In the genomic region with DNA sequence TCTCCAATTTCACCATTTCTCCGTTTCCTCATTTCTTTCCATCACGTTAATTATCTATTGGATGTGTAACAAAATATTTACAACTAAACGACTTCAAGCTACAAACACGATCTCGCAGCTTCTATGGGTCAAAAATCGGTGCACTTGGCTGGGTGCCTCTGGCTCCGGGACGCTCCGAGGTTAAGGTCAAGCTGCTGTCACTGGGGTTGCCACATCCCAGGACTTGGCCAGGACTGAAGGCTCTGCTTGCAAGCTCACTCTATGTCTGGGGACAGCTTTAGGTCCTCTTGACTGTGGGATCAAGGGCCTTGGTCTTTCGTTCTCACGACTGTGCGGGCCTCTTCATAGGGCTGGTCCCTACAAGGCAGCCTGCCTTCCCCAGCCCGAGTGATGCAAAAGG, we compare ENCODE assay signal across 23 cellular contexts.
"Had no signal": no experiment of that assay in that cellular context is flagged by ENCODE, and none has a peak within 500 bp of the region (broad histone marks: within the 10 kb centered on the region; RNA-seq: fewer than 3 reads in every experiment).

No MANE protein-coding gene starts in this region.

- H3K4me1 ChIP-seq: SJCRH30 had no signal

- H3K9me3 ChIP-seq: SJCRH30 had no signal

- H3K4me3 ChIP-seq: SJCRH30 had no signal

- ATAC-seq: activated CD4-positive, CD25-positive, alpha-beta regulatory T cell treated with anti-CD3 and anti-CD28 coated beads, Interleukin-2, amount 50 U/mL, for 24 hours; activated CD8-positive, alpha-beta T cell treated with anti-CD3 and anti-CD28 coated beads, Interleukin-2, amount 10 ng/mL, durations not matched to agents 7 days and 5 days; SK-N-SH treated with all-trans-retinoic acid at 6 μM for 48 hours had no signal

- H3K27ac Mint-ChIP-seq: activated CD8-positive, alpha-beta T cell treated with anti-CD3 and anti-CD28 coated beads, Interleukin-2, amount 10 ng/mL, durations not matched to agents 7 days and 5 days; activated naive CD4-positive, alpha-beta T cell treated with anti-CD3 and anti-CD28 coated beads for 36 hours; activated naive CD8-positive, alpha-beta T cell; activated T-cell treated with anti-CD3 and anti-CD28 coated beads, Interleukin-2, amount 50 U/mL, for 24 hours; T-helper 1 cell treated with Interleukin-12 subunit alpha and Interleukin-12 subunit beta and Interleukin-4 antibody, amounts not matched to agents 30 μg/mL and 1 μg/mL, for 36 hours had no signal

- H3K36me3 Mint-ChIP-seq: activated naive CD8-positive, alpha-beta T cell; IgD-negative memory B cell had no signal

- DNase-seq: activated CD4-positive, alpha-beta T cell treated with anti-CD3 and anti-CD28 coated beads for 48 hours; activated CD4-positive, alpha-beta T cell treated with anti-CD3 and anti-CD28 coated beads, Interleukin-2, amount 50 U/mL, for 4 hours; activated CD8-positive, alpha-beta memory T cell treated with anti-CD3 and anti-CD28 coated beads, Interleukin-2, amount 50 U/mL, for 48 hours; activated CD8-positive, alpha-beta T cell treated with anti-CD3 and anti-CD28 coated beads, Interleukin-2, amount 10 ng/mL, durations not matched to agents 7 days and 5 days; activated effector memory CD4-positive, alpha-beta T cell treated with anti-CD3 and anti-CD28 coated beads, Interleukin-2, amount 50 U/mL, for 16 hours; activated naive CD4-positive, alpha-beta T cell treated with anti-CD3 and anti-CD28 coated beads for 36 hours; activated T-cell treated with anti-CD3 and anti-CD28 coated beads, Interleukin-2, amount 50 U/mL, for 24 hours; NCI-H1092; NCI-H1417; NCI-H2029; NCI-H2107; NCI-H2171 treated with DMSO at 0.1 percent for 48 hours; NCI-H226; NCI-H526; NCI-H774; SJCRH30; SW 1271 had no signal

- H3K9ac ChIP-seq: KMS-11 had no signal

- H3K4me3 Mint-ChIP-seq: activated CD8-positive, alpha-beta T cell treated with anti-CD3 and anti-CD28 coated beads, Interleukin-2, amount 10 ng/mL, durations not matched to agents 7 days and 5 days; activated naive CD4-positive, alpha-beta T cell treated with anti-CD3 and anti-CD28 coated beads for 36 hours; activated naive CD8-positive, alpha-beta T cell; activated T-cell treated with anti-CD3 and anti-CD28 coated beads, Interleukin-2, amount 50 U/mL, for 24 hours; IgD-negative memory B cell; T-helper 1 cell treated with Interleukin-12 subunit alpha and Interleukin-12 subunit beta and Interleukin-4 antibody, amounts not matched to agents 30 μg/mL and 1 μg/mL, for 36 hours had no signal

- H3K27me3 ChIP-seq: SJCRH30 had no signal

- H3K9me3 Mint-ChIP-seq: activated naive CD4-positive, alpha-beta T cell treated with anti-CD3 and anti-CD28 coated beads for 36 hours; activated T-cell treated with anti-CD3 and anti-CD28 coated beads, Interleukin-2, amount 50 U/mL, for 24 hours; IgD-negative memory B cell; T-helper 1 cell treated with Interleukin-12 subunit alpha and Interleukin-12 subunit beta and Interleukin-4 antibody, amounts not matched to agents 30 μg/mL and 1 μg/mL, for 36 hours had no signal

- H3K4me2 ChIP-seq: KMS-11 had no signal

- H3K36me3 ChIP-seq: SJCRH30 had no signal

- H3K27ac ChIP-seq: KMS-11, SJCRH30 had no signal
